17 cellular contexts compared by ENCODE assay signal in genomic region chr6:22622390-22622789, GRCh38. TPM values are rescaled to one million over a fixed set of nuclear protein-coding genes. Genes with fewer than 3 reads are reported as not detected.
"Had no signal": no experiment of that assay in that cellular context is flagged by ENCODE, and none has a peak within 500 bp of the region (broad histone marks: within the 10 kb centered on the region; RNA-seq: fewer than 3 reads in every experiment).

No MANE protein-coding gene starts in this region.

- DNase-seq: activated CD4-positive, alpha-beta T cell treated with anti-CD3 and anti-CD28 coated beads, Interleukin-2, amount 10 ng/mL, durations not matched to agents 7 days and 5 days; activated CD4-positive, CD25-positive, alpha-beta regulatory T cell; activated T-cell treated with anti-CD3 and anti-CD28 coated beads, Interleukin-2, amount 50 U/mL, for 1 hour; amygdala; brain microvascular endothelial cell; endodermal cell; esophagus squamous epithelium; foreskin fibroblast; left lung; right cardiac atrium; stimulated activated CD4-positive, alpha-beta T cell treated with anti-CD3 and anti-CD28 coated beads, Interleukin-1b, Interleukin-23, amount 100 ng/mL, for 48 hours; stimulated activated naive CD4-positive, alpha-beta T cell treated with Interleukin-2 at 50 U/mL for 16 hours; T-helper 17 cell had no signal

- H3K27me3 ChIP-seq: brain microvascular endothelial cell, esophagus squamous epithelium, left lung, suprapubic skin had no signal

- FAIRE-seq: islet of Langerhans had no signal

- H3K27ac ChIP-seq: brain microvascular endothelial cell, esophagus squamous epithelium, left lung, suprapubic skin had no signal

- H3K36me3 ChIP-seq: brain microvascular endothelial cell, esophagus squamous epithelium, left lung, suprapubic skin had no signal

- H3K4me3 ChIP-seq: esophagus squamous epithelium, left lung, suprapubic skin had no signal

- H3K4me1 ChIP-seq: esophagus squamous epithelium, left lung, suprapubic skin had no signal

RNA-seq across cellular contexts. Expression of gene HDGFL1, which starts 53.0 kb away (rescaled TPM):
- total RNA-seq: activated CD4-positive, alpha-beta T cell treated with anti-CD3 and anti-CD28 coated beads, Interleukin-2, amount 10 ng/mL, durations not matched to agents 7 days and 5 days; endodermal cell; esophagus squamous epithelium; left lung; mesenteric fat pad; posterior vena cava; right cardiac atrium; suprapubic skin; T-helper 17 cell had no signal
- polyA plus RNA-seq: right cardiac atrium had no signal
